Comparison of ENCODE assay signal across 1 cellular context in genomic region chr9:114316605-114317230, GRCh38.
TF ChIP-seq lines count a peak whose summit lies in the region.

No MANE protein-coding gene starts in this region.

TF ChIP-seq in WTC11, 78 proteins besides CTCF, POLR2A, EP300 and RAD21 (continued from another document):
- TF ChIP-seq E2F4 (CRISPR knock-in tag; IDR thresholded peaks at IDR 0.05; ENCODE audit: borderline replicate concordance, low read depth) (no peak), GABPB1 (CRISPR knock-in tag; IDR thresholded peaks at IDR 0.05) (no peak), MAX (CRISPR knock-in tag; IDR thresholded peaks at IDR 0.05) (no peak), TEAD1 (CRISPR knock-in tag; IDR thresholded peaks at IDR 0.05) (no peak), ZNF121 (CRISPR knock-in tag; IDR thresholded peaks at IDR 0.05) (no peak), FOXJ3 (CRISPR knock-in tag; IDR thresholded peaks at IDR 0.05; ENCODE audit: borderline replicate concordance) (no peak), SP1 (CRISPR knock-in tag; conservative IDR thresholded peaks at IDR 0.05) (no peak), TEAD4 (CRISPR knock-in tag; IDR thresholded peaks at IDR 0.05) (no peak), ZNF263 (CRISPR knock-in tag; IDR thresholded peaks at IDR 0.05; ENCODE audit: low read depth) (no peak)
- TF ChIP-seq, protein P1, sequence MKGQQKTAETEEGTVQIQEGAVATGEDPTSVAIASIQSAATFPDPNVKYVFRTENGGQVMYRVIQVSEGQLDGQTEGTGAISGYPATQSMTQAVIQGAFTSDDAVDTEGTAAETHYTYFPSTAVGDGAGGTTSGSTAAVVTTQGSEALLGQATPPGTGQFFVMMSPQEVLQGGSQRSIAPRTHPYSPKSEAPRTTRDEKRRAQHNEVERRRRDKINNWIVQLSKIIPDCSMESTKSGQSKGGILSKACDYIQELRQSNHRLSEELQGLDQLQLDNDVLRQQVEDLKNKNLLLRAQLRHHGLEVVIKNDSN (CRISPR knock-in tag; IDR thresholded peaks at IDR 0.05) = no peak
- TF ChIP-seq, protein P2, sequence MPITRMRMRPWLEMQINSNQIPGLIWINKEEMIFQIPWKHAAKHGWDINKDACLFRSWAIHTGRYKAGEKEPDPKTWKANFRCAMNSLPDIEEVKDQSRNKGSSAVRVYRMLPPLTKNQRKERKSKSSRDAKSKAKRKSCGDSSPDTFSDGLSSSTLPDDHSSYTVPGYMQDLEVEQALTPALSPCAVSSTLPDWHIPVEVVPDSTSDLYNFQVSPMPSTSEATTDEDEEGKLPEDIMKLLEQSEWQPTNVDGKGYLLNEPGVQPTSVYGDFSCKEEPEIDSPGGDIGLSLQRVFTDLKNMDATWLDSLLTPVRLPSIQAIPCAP (CRISPR knock-in tag; IDR thresholded peaks at IDR 0.05) = no peak
